ENCODE assay signal across 14 cellular contexts in genomic region chrX:349702-350101, GRCh38.
"Had no signal": no experiment of that assay in that cellular context is flagged by ENCODE, and none has a peak within 500 bp of the region (broad histone marks: within the 10 kb centered on the region; RNA-seq: fewer than 3 reads in every experiment).

No MANE protein-coding gene starts in this region.

- H3K27me3 Mint-ChIP-seq: memory B cell; naive thymus-derived CD4-positive, alpha-beta T cell; stimulated activated memory B cell treated with anti-CD40 and anti-IgM and Interleukin-4, amounts not matched to agents 10 μg/mL and 1 μg/mL and 100 μg/mL, for 72 hours had no signal

- H3K4me1 ChIP-seq: colonic mucosa, left lung, SJCRH30 had no signal

- H3K9me3 Mint-ChIP-seq: activated naive CD4-positive, alpha-beta T cell treated with anti-CD3 and anti-CD28 coated beads, Interleukin-2, amount 50 U/mL, for 72 hours; activated T-helper 1 cell treated with anti-CD3 and anti-CD28 coated beads, Interleukin-12 subunit alpha, Interleukin-12 subunit beta, Interleukin-2, Interleukin-4 antibody, amounts not matched to agents 30 ng/mL and 10 ng/mL and 1 ng/mL, durations not matched to agents 14 hours and 24 hours and 36 hours; memory B cell; naive thymus-derived CD4-positive, alpha-beta T cell; stimulated activated memory B cell treated with anti-CD40 and anti-IgM and Interleukin-4, amounts not matched to agents 10 μg/mL and 1 μg/mL and 100 μg/mL, for 72 hours had no signal

- H3K27me3 ChIP-seq: colonic mucosa, left lung, SJCRH30 had no signal

- H3K9me3 ChIP-seq: colonic mucosa, SJCRH30, thoracic aorta had no signal

- H3K4me3 Mint-ChIP-seq: activated T-helper 1 cell treated with anti-CD3 and anti-CD28 coated beads, Interleukin-12 subunit alpha, Interleukin-12 subunit beta, Interleukin-2, Interleukin-4 antibody, amounts not matched to agents 30 ng/mL and 10 ng/mL and 1 ng/mL, durations not matched to agents 14 hours and 24 hours and 36 hours; memory B cell; naive thymus-derived CD4-positive, alpha-beta T cell; stimulated activated memory B cell treated with anti-CD40 and anti-IgM and Interleukin-4, amounts not matched to agents 10 μg/mL and 1 μg/mL and 100 μg/mL, for 72 hours had no signal

- DNase-seq: activated CD4-positive, alpha-beta T cell treated with anti-CD3 and anti-CD28 coated beads, Interleukin-2, amount 50 U/mL, for 1 hour; activated gamma-delta T cell treated with Interleukin-2 at 50 U/mL for 16 hours; central memory CD4-positive, alpha-beta T cell; colonic mucosa; naive thymus-derived CD4-positive, alpha-beta T cell; SJCRH30; stimulated activated CD4-positive, alpha-beta T cell treated with anti-CD3 and anti-CD28 coated beads, Interleukin-4, amount 100 ng/mL, for 24 hours had no signal

- H3K36me3 Mint-ChIP-seq: activated naive CD4-positive, alpha-beta T cell treated with anti-CD3 and anti-CD28 coated beads, Interleukin-2, amount 50 U/mL, for 72 hours had no signal

- H3K27ac ChIP-seq: colonic mucosa, left lung, SJCRH30, skin epidermis, thoracic aorta had no signal

- H3K27ac Mint-ChIP-seq: activated naive CD4-positive, alpha-beta T cell treated with anti-CD3 and anti-CD28 coated beads, Interleukin-2, amount 50 U/mL, for 72 hours; activated T-helper 1 cell treated with anti-CD3 and anti-CD28 coated beads, Interleukin-12 subunit alpha, Interleukin-12 subunit beta, Interleukin-2, Interleukin-4 antibody, amounts not matched to agents 30 ng/mL and 10 ng/mL and 1 ng/mL, durations not matched to agents 14 hours and 24 hours and 36 hours; memory B cell; stimulated activated memory B cell treated with anti-CD40 and anti-IgM and Interleukin-4, amounts not matched to agents 10 μg/mL and 1 μg/mL and 100 μg/mL, for 72 hours had no signal

- H3K4me3 ChIP-seq: colonic mucosa, left lung, SJCRH30, skin epidermis, thoracic aorta had no signal

- H3K36me3 ChIP-seq: colonic mucosa had no signal

- ATAC-seq: activated naive CD4-positive, alpha-beta T cell treated with anti-CD3 and anti-CD28 coated beads, Interleukin-2, amount 50 U/mL, for 72 hours; left lung; naive thymus-derived CD4-positive, alpha-beta T cell; stimulated activated memory B cell treated with anti-CD40 and anti-IgM and Interleukin-4, amounts not matched to agents 10 μg/mL and 1 μg/mL and 100 μg/mL, for 72 hours had no signal
